In the genomic region with DNA sequence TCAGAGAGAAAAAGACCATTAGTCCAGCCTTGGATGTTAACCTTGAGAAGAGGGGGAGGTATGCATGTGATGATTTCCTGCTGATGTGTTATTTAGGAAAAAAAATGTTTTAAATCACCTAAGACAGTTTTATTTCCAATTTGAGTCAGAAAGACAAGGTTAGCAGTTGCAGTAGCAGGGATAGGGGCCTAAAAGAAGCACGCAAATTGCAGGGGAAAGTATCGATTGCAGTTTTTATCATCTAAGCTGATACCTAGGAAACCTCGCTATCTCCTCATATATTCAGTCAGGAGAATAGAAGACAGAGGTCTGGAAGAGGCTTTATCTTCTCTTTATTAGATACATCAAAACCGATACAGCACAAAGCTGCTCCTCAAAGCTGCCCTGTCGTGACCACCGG, we compare ENCODE assay signal across 24 cellular contexts.
DNase-seq lines count a peak whose midpoint lies in the region; ATAC-seq and TF ChIP-seq lines count a peak whose summit lies in the region.
"Had no signal": no experiment of that assay in that cellular context is flagged by ENCODE, and none has a peak within 500 bp of the region (broad histone marks: within the 10 kb centered on the region; RNA-seq: fewer than 3 reads in every experiment).

No MANE protein-coding gene starts in this region.

- no peak overlapping the region for H3K27ac ChIP-seq in CD4-positive, alpha-beta T cell (ENCODE audit: low read depth, low read length)
- peak overlapping the region; percentile 46 for H3K27ac ChIP-seq in effector memory CD4-positive, alpha-beta T cell (ENCODE audit: insufficient read depth, low read length, poor library complexity, severe bottlenecking)
- H3K27ac ChIP-seq: left ventricle myocardium inferior, parathyroid adenoma, testis, VCaP had no signal

- DNase-seq in activated CD8-positive, alpha-beta memory T cell treated with anti-CD3 and anti-CD28 coated beads, Interleukin-2, amount 10 ng/mL, durations not matched to agents 7 days and 5 days: no peak
- DNase-seq in activated CD8-positive, alpha-beta memory T cell treated with anti-CD3 and anti-CD28 coated beads, Interleukin-2, amount 50 U/mL, for 48 hours: no peak
- no peak for DNase-seq in CD4-positive, alpha-beta T cell
- no peak for DNase-seq in T-helper 17 cell
- no peak for DNase-seq in effector memory CD4-positive, alpha-beta T cell
- DNase-seq in ureter (ENCODE audit: low spot score): no peak
- DNase-seq: caudate nucleus, head of caudate nucleus, left ventricle myocardium inferior, mesendoderm, MG63, NCI-H1105, NCI-H187 treated with DMSO at 0.1 percent for 48 hours, NCI-H2171, retina, SHP77 treated with DMSO at 0.1 percent for 48 hours, T-helper 9 cell, testis had no signal

- peak overlapping the region; percentile 47 for H3K27ac Mint-ChIP-seq in activated CD8-positive, alpha-beta memory T cell treated with anti-CD3 and anti-CD28 coated beads, Interleukin-2, amount 10 ng/mL, durations not matched to agents 7 days and 5 days
- peak overlapping the region; percentile 5 for H3K27ac Mint-ChIP-seq in CD4-positive, alpha-beta T cell
- H3K27ac Mint-ChIP-seq in T-helper 17 cell: peak overlapping the region; percentile 91

- no peaks in the 10 kb centered on the region for H3K27me3 ChIP-seq in CD4-positive, alpha-beta T cell (ENCODE audit: control insufficient read depth, insufficient read depth, low read length)
- no peaks in the 10 kb centered on the region for H3K27me3 ChIP-seq in effector memory CD4-positive, alpha-beta T cell (replicated peaks; ENCODE audit: control insufficient read depth, insufficient read depth, low read length, poor library complexity, severe bottlenecking)
- H3K27me3 ChIP-seq: MG63, testis had no signal

- H3K9me3 Mint-ChIP-seq in activated CD8-positive, alpha-beta memory T cell treated with anti-CD3 and anti-CD28 coated beads, Interleukin-2, amount 10 ng/mL, durations not matched to agents 7 days and 5 days (ENCODE audit: low read depth): no peaks in the 10 kb centered on the region
- no peaks in the 10 kb centered on the region for H3K9me3 Mint-ChIP-seq in CD4-positive, alpha-beta T cell

- no peaks in the 10 kb centered on the region for H3K27me3 Mint-ChIP-seq in activated CD8-positive, alpha-beta memory T cell treated with anti-CD3 and anti-CD28 coated beads, Interleukin-2, amount 10 ng/mL, durations not matched to agents 7 days and 5 days
- no peaks in the 10 kb centered on the region for H3K27me3 Mint-ChIP-seq in CD4-positive, alpha-beta T cell
- no peaks in the 10 kb centered on the region for H3K27me3 Mint-ChIP-seq in T-helper 17 cell

- H3K4me3 Mint-ChIP-seq in activated CD8-positive, alpha-beta memory T cell treated with anti-CD3 and anti-CD28 coated beads, Interleukin-2, amount 10 ng/mL, durations not matched to agents 7 days and 5 days: no peak overlapping the region
- H3K4me3 Mint-ChIP-seq in CD4-positive, alpha-beta T cell: peak overlapping the region; percentile 17
- peak overlapping the region; percentile 91 for H3K4me3 Mint-ChIP-seq in T-helper 17 cell

- peak overlapping the region; percentile 31 for H3K4me3 ChIP-seq in effector memory CD4-positive, alpha-beta T cell (ENCODE audit: insufficient read depth, low read depth, low read length, poor library complexity, severe bottlenecking)
- H3K4me3 ChIP-seq: K562, left ventricle myocardium inferior, MG63, skin epidermis, testis had no signal

- peaks cover 20% of the 10 kb centered on the region for H3K4me1 Mint-ChIP-seq in activated CD8-positive, alpha-beta memory T cell treated with anti-CD3 and anti-CD28 coated beads, Interleukin-2, amount 10 ng/mL, durations not matched to agents 7 days and 5 days
- H3K4me1 Mint-ChIP-seq in CD4-positive, alpha-beta T cell (ENCODE audit: low read depth): peaks cover 81% of the 10 kb centered on the region
- H3K4me1 Mint-ChIP-seq in T-helper 17 cell: peaks cover 52% of the 10 kb centered on the region

- H3K4me1 ChIP-seq in effector memory CD4-positive, alpha-beta T cell (ENCODE audit: control insufficient read depth, insufficient read depth, low read length, poor library complexity, severe bottlenecking): peaks cover 31% of the 10 kb centered on the region
- H3K4me1 ChIP-seq: parathyroid adenoma, testis had no signal

- H3K9me3 ChIP-seq in CD4-positive, alpha-beta T cell (ENCODE audit: control insufficient read depth, low read length): no peaks in the 10 kb centered on the region
- H3K9me3 ChIP-seq in T-helper 17 cell (ENCODE audit: control insufficient read depth, low read length, poor library complexity, severe bottlenecking): no peaks in the 10 kb centered on the region
- H3K9me3 ChIP-seq in effector memory CD4-positive, alpha-beta T cell (ENCODE audit: control insufficient read depth, low read length): no peaks in the 10 kb centered on the region
- H3K9me3 ChIP-seq: left ventricle myocardium inferior, MG63, testis had no signal

- no peaks in the 10 kb centered on the region for H3K36me3 Mint-ChIP-seq in activated CD8-positive, alpha-beta memory T cell treated with anti-CD3 and anti-CD28 coated beads, Interleukin-2, amount 10 ng/mL, durations not matched to agents 7 days and 5 days
- H3K36me3 Mint-ChIP-seq in CD4-positive, alpha-beta T cell (ENCODE audit: low read depth): no peaks in the 10 kb centered on the region
- peaks cover 6% of the 10 kb centered on the region for H3K36me3 Mint-ChIP-seq in T-helper 17 cell (ENCODE audit: low read depth)

- intact Hi-C loops in CD4-positive, alpha-beta T cell (cut with DNase I, micrococcal nuclease): loop anchor here in 1 of 2 experiments (5.0 to 10.0 kb wide), 2 partner anchors 166 to 288 kb away; partner anchors contain the start of gene INPP4B

- CTCF ChIA-PET in activated CD8-positive, alpha-beta memory T cell treated with anti-CD3 and anti-CD28 coated beads, Interleukin-2, amount 10 ng/mL, durations not matched to agents 7 days and 5 days (lab: Charles Lee): no interaction called here
- CTCF ChIA-PET in CD4-positive, alpha-beta T cell (lab: Charles Lee): interaction anchor here (1.6 kb wide), 1 partner anchor 11 kb away, joined by 7 read pairs; no protein-coding TSS in a partner anchor

- H3K36me3 ChIP-seq in effector memory CD4-positive, alpha-beta T cell (ENCODE audit: control insufficient read depth, insufficient read depth, low read length): no peaks in the 10 kb centered on the region
- H3K36me3 ChIP-seq: left ventricle myocardium inferior, MG63 had no signal

- POLR2A ChIA-PET in CD4-positive, alpha-beta T cell (lab: Charles Lee): interaction anchor here (0.5 to 1.9 kb wide), 4 partner anchors 11 to 202 kb away, joined by 3 to 10 read pairs (median 4); no protein-coding TSS in a partner anchor

- no peak for ATAC-seq in activated CD8-positive, alpha-beta memory T cell treated with anti-CD3 and anti-CD28 coated beads, Interleukin-2, amount 10 ng/mL, durations not matched to agents 7 days and 5 days
- ATAC-seq in CD4-positive, alpha-beta T cell (ENCODE audit: poor library complexity): no peak
- ATAC-seq in T-helper 17 cell: peak; percentile 14
- no peak for ATAC-seq in GM18861 (IDR thresholded peaks at IDR 0.05; ENCODE audit: unreplicated experiment)
- ATAC-seq: esophagus mucosa, K562 had no signal

- no peak for TF ChIP-seq CTCF in CD4-positive, alpha-beta T cell (IDR thresholded peaks at IDR 0.05)

Comparison
In these comparisons a context has a peak if more than half of its experiments do, and no peak if none do; other contexts are left out.
1. H3K27ac Mint-ChIP-seq: peak in every context shown above with its lines; median percentile 91 in T-helper 17 cell; 47 in activated CD8-positive, alpha-beta memory T cell treated with anti-CD3 and anti-CD28 coated beads, Interleukin-2, amount 10 ng/mL, durations not matched to agents 7 days and 5 days; 5 in CD4-positive, alpha-beta T cell.